33 cellular contexts compared by ENCODE assay signal in genomic region chr6:31531771-31532643, GRCh38. TPM values are rescaled to one million over a fixed set of nuclear protein-coding genes. Genes with fewer than 3 reads are reported as not detected.
DNase-seq lines count a peak whose midpoint lies in the region; ATAC-seq, FAIRE-seq and TF ChIP-seq lines count a peak whose summit lies in the region.
"Had no signal": no experiment of that assay in that cellular context is flagged by ENCODE, and none has a peak within 500 bp of the region (broad histone marks: within the 10 kb centered on the region; RNA-seq: fewer than 3 reads in every experiment).

No MANE protein-coding gene starts in this region.

- no peaks in the 10 kb centered on the region for H3K27me3 ChIP-seq in Loucy (ENCODE audit: insufficient read depth, low read length, poor library complexity, severe bottlenecking)
- no peaks in the 10 kb centered on the region for H3K27me3 ChIP-seq in K562 (ENCODE audit: control insufficient read depth in 2 of 2, insufficient read depth in 2 of 2, low read length in 2 of 2)
- no peaks in the 10 kb centered on the region for H3K27me3 ChIP-seq in MG63
- H3K27me3 ChIP-seq: heart left ventricle, Peyer's patch, SJSA1, spleen, uterus had no signal

- H3K9ac ChIP-seq in Loucy (ENCODE audit: low read depth, low read length, poor library complexity, severe bottlenecking), result no peak overlapping the region
- no peak overlapping the region for H3K9ac ChIP-seq in K562 (ENCODE audit: insufficient read depth in 1 of 2, low read depth in 2 of 2, low read length in 2 of 2)

- no peak for ATAC-seq in stimulated activated naive CD8-positive, alpha-beta T cell treated with anti-CD3 and anti-CD28 coated beads, Interleukin-15, amount 100 ng/mL, for 72 hours
- ATAC-seq in K562, result no peak
- ATAC-seq: activated T-helper 17 cell treated with anti-CD3 and anti-CD28 coated beads, Interleukin-2, amount 50 U/mL, for 72 hours; heart left ventricle; left cardiac atrium; T-cell had no signal

- peak; percentile 63 for FAIRE-seq in K562 (lab: Jason Lieb, UNC)
- FAIRE-seq: TTC549 had no signal

- peaks cover 65% of the 10 kb centered on the region for H3K79me2 ChIP-seq in Loucy (ENCODE audit: insufficient read depth, low read length)
- H3K79me2 ChIP-seq in K562 (ENCODE audit: control insufficient read depth, insufficient read depth, low read length), result peaks cover 38% of the 10 kb centered on the region

- peak; percentile 75 for TF ChIP-seq POLR2A in K562 (conservative IDR thresholded peaks at IDR 0.05)

- peaks cover 30% of the 10 kb centered on the region for H3K4me1 Mint-ChIP-seq in stimulated activated naive CD8-positive, alpha-beta T cell treated with anti-CD3 and anti-CD28 coated beads, Interleukin-15, Interleukin-2, amounts not matched to agents 100 ng/mL and 50 ng/mL, for 24 hours (ENCODE audit: low read depth)
- peaks cover 47% of the 10 kb centered on the region for H3K4me1 Mint-ChIP-seq in stimulated activated naive CD8-positive, alpha-beta T cell treated with anti-CD3 and anti-CD28 coated beads, Interleukin-15, amount 100 ng/mL, for 72 hours

- H3K9me3 Mint-ChIP-seq in stimulated activated naive CD8-positive, alpha-beta T cell treated with anti-CD3 and anti-CD28 coated beads, Interleukin-15, Interleukin-2, amounts not matched to agents 100 ng/mL and 50 ng/mL, for 24 hours, result no peaks in the 10 kb centered on the region
- H3K9me3 Mint-ChIP-seq in stimulated activated naive CD8-positive, alpha-beta T cell treated with anti-CD3 and anti-CD28 coated beads, Interleukin-15, amount 100 ng/mL, for 72 hours, result no peaks in the 10 kb centered on the region
- H3K9me3 Mint-ChIP-seq: activated T-helper 17 cell treated with anti-CD3 and anti-CD28 coated beads, Interleukin-2, amount 50 U/mL, for 72 hours; brain; CD4-positive, CD25-positive, alpha-beta regulatory T cell; memory B cell; T-cell had no signal

- intact Hi-C loops in K562 (cut with micrococcal nuclease), result no loop called here

- H3K4me2 ChIP-seq in Loucy (ENCODE audit: low read depth, low read length, poor library complexity, severe bottlenecking) (peak overlapping the region; percentile 40), K562 (ENCODE audit: insufficient read depth, low read length) (no peak overlapping the region)

- in situ Hi-C loops in K562 (cut with MboI), result loop anchor here (5.0 to 25.0 kb wide), 2 partner anchors 35 to 1430 kb away; partner anchors contain the start of genes BRD2, HLA-DMA and MICB

- peaks cover 76% of the 10 kb centered on the region for H3K36me3 Mint-ChIP-seq in stimulated activated naive CD8-positive, alpha-beta T cell treated with anti-CD3 and anti-CD28 coated beads, Interleukin-15, Interleukin-2, amounts not matched to agents 100 ng/mL and 50 ng/mL, for 24 hours (ENCODE audit: low read depth)

- BruUV-seq in K562 (replicated peaks; lab: Mats Ljungman, UMichigan), result TSS peak; percentile 3

- TF ChIP-seq CTCF in Loucy (conservative IDR thresholded peaks at IDR 0.05; ENCODE audit: low read length) (no peak), K562 (IDR thresholded peaks at IDR 0.05 in 2 of 3, conservative IDR thresholded peaks at IDR 0.05 in 1 of 3; ENCODE audit: insufficient read depth in 2 of 3, low read depth in 1 of 3, low read length in 3 of 3) (no peak)

- peaks cover 80% of the 10 kb centered on the region for H3K36me3 ChIP-seq in Loucy (ENCODE audit: insufficient read depth, low read length)
- H3K36me3 ChIP-seq in K562 (ENCODE audit: control insufficient read depth, insufficient read depth, low read length), result peaks cover 75% of the 10 kb centered on the region
- H3K36me3 ChIP-seq in MG63, result peaks cover 53% of the 10 kb centered on the region
- H3K36me3 ChIP-seq: uterus had no signal

- no peak for TF ChIP-seq RAD21 in K562 (CRISPR knock-in tag; conservative IDR thresholded peaks at IDR 0.05 in 1 of 2, IDR thresholded peaks at IDR 0.05 in 1 of 2)

- H3K9me1 ChIP-seq in K562 (ENCODE audit: control insufficient read depth, insufficient read depth, low read length), result peaks cover 6% of the 10 kb centered on the region

- POLR2A ChIA-PET in K562 (lab: Yijun Ruan, JAX), result interaction anchor here (0.6 to 6.3 kb wide), 23 partner anchors 8 to 1306 kb away, joined by 3 to 107 read pairs (median 4); partner anchors contain the start of genes ATP6V1G2, DDX39B, MICB and NCR3

- H3K4me1 ChIP-seq in Loucy (ENCODE audit: insufficient read depth, low read length, poor library complexity, severe bottlenecking), result peaks cover 30% of the 10 kb centered on the region
- H3K4me1 ChIP-seq in K562 (replicated peaks in 1 of 2; ENCODE audit: control insufficient read depth in 2 of 2, insufficient read depth in 2 of 2, low read length in 2 of 2), result peaks cover 0 to 17% of the 10 kb centered on the region in 2 experiments; a peak in 3 of 5 replicates
- H3K4me1 ChIP-seq: Peyer's patch, uterus had no signal

- CTCF ChIA-PET in K562 (lab: Yijun Ruan, JAX; ENCODE audit: low intra/inter-chr PET ratio), result no interaction called here

- H3K27ac ChIP-seq in K562 (ENCODE audit: extremely low read depth, low read depth, low read length), result peak overlapping the region; percentile 9; the same call in 1 of the 3 replicates
- H3K27ac ChIP-seq: Peyer's patch, SJSA1, thoracic aorta, uterus had no signal

- no peak overlapping the region for H3K4me3 Mint-ChIP-seq in stimulated activated naive CD8-positive, alpha-beta T cell treated with anti-CD3 and anti-CD28 coated beads, Interleukin-15, Interleukin-2, amounts not matched to agents 100 ng/mL and 50 ng/mL, for 24 hours
- no peak overlapping the region for H3K4me3 Mint-ChIP-seq in stimulated activated naive CD8-positive, alpha-beta T cell treated with anti-CD3 and anti-CD28 coated beads, Interleukin-15, amount 100 ng/mL, for 72 hours
- H3K4me3 Mint-ChIP-seq: activated T-helper 17 cell treated with anti-CD3 and anti-CD28 coated beads, Interleukin-2, amount 50 U/mL, for 72 hours; memory B cell; T-cell had no signal

- no peak for DNase-seq in stimulated activated naive CD8-positive, alpha-beta T cell treated with anti-CD3 and anti-CD28 coated beads, Interleukin-15, amount 100 ng/mL, for 72 hours
- DNase-seq in K562 (ENCODE audit: extremely low read depth in 1 of 4, low spot score in 3 of 4) (no peak), MG63 (no peak), kidney glomerular epithelial cell (lab: John Stamatoyannopoulos, UW) (no peak), kidney tubule cell (ENCODE audit: low spot score) (no peak)
- DNase-seq: CD4-positive, CD25-positive, alpha-beta regulatory T cell; heart left ventricle; left cardiac atrium; NCI-H1092; NCI-H187; NCI-H2171 treated with DMSO at 0.1 percent for 48 hours; NCI-H524; NK-92 treated with Interleukin-12 subunit alpha and Interleukin-12 subunit beta, amount 100 ng/mL, for 24 hours; Peyer's patch; retina; spleen; stimulated activated CD4-positive, alpha-beta T cell treated with anti-CD3 and anti-CD28 coated beads, Interleukin-2, amount 100 ng/mL, for 48 hours; stimulated activated naive CD4-positive, alpha-beta T cell; T-cell; uterus had no signal

- no peak for TF ChIP-seq EP300 in K562 (IDR thresholded peaks at IDR 0.05; ENCODE audit: low read length)

- H3F3A ChIP-seq in Loucy (ENCODE audit: low read depth), result peaks cover 2% of the 10 kb centered on the region; the same call in 1 of the 2 replicates

- H4K20me1 ChIP-seq in Loucy (ENCODE audit: insufficient read depth, low read length, poor library complexity, severe bottlenecking) (peaks cover 77% of the 10 kb centered on the region), K562 (replicated peaks; ENCODE audit: control insufficient read depth, insufficient read depth, low read length) (peaks cover 38% of the 10 kb centered on the region)

- no peaks in the 10 kb centered on the region for H3K27me3 Mint-ChIP-seq in stimulated activated naive CD8-positive, alpha-beta T cell treated with anti-CD3 and anti-CD28 coated beads, Interleukin-15, Interleukin-2, amounts not matched to agents 100 ng/mL and 50 ng/mL, for 24 hours
- no peaks in the 10 kb centered on the region for H3K27me3 Mint-ChIP-seq in stimulated activated naive CD8-positive, alpha-beta T cell treated with anti-CD3 and anti-CD28 coated beads, Interleukin-15, amount 100 ng/mL, for 72 hours
- H3K27me3 Mint-ChIP-seq: activated T-helper 17 cell treated with anti-CD3 and anti-CD28 coated beads, Interleukin-2, amount 50 U/mL, for 72 hours; brain; CD4-positive, CD25-positive, alpha-beta regulatory T cell; memory B cell; T-cell had no signal

- H3K9me3 ChIP-seq in Loucy (ENCODE audit: insufficient read depth, low read depth, low read length) (no peaks in the 10 kb centered on the region), K562 (replicated peaks; ENCODE audit: control insufficient read depth, insufficient read depth, low read depth, low read length) (no peaks in the 10 kb centered on the region), MG63 (no peaks in the 10 kb centered on the region)
- H3K9me3 ChIP-seq: heart left ventricle, Peyer's patch, SJSA1, spleen, thoracic aorta, uterus had no signal

- 91% methylated on average over 8 of the region's 9 CpGs for WGBS in K562 (ENCODE audit: insufficient coverage, low coverage, missing lambda C conversion rate)

- H3K9me2 ChIP-seq in Loucy (replicated peaks; ENCODE audit: low read depth, low read length), result no peaks in the 10 kb centered on the region

- no peak overlapping the region for H3K4me3 ChIP-seq in Loucy (ENCODE audit: low read length, poor library complexity, severe bottlenecking)
- H3K4me3 ChIP-seq in K562, result no peak overlapping the region
- no peak overlapping the region for H3K4me3 ChIP-seq in MG63
- H3K4me3 ChIP-seq: heart left ventricle, Peyer's patch, SJSA1, spleen, thoracic aorta, uterus had no signal

- no peak overlapping the region for H2AFZ ChIP-seq in Loucy (ENCODE audit: low read length)
- no peak overlapping the region for H2AFZ ChIP-seq in K562 (ENCODE audit: low read depth, low read length)

- H3K27ac Mint-ChIP-seq in stimulated activated naive CD8-positive, alpha-beta T cell treated with anti-CD3 and anti-CD28 coated beads, Interleukin-15, Interleukin-2, amounts not matched to agents 100 ng/mL and 50 ng/mL, for 24 hours, result peak overlapping the region; percentile 8
- H3K27ac Mint-ChIP-seq in stimulated activated naive CD8-positive, alpha-beta T cell treated with anti-CD3 and anti-CD28 coated beads, Interleukin-15, amount 100 ng/mL, for 72 hours, result peak overlapping the region in 1 of 2 donors; percentile 27
- H3K27ac Mint-ChIP-seq: CD4-positive, CD25-positive, alpha-beta regulatory T cell; memory B cell had no signal

RNA-seq across cellular contexts. Expression of gene MCCD1, which starts 3.2 kb away (rescaled TPM):
- total RNA-seq in K562 (2011; cell fraction: chromatin; rRNA removed; ENCODE audit: low replicate concordance), result not detected in 2 replicates
- total RNA-seq in K562 (2011; cell fraction: nucleolus; rRNA removed), result not detected in 2 replicates
- not detected in 2 replicates for total RNA-seq in K562 (2011; cell fraction: nucleoplasm; rRNA removed)
- total RNA-seq in K562 (2014; rRNA removed), result not detected in 2 replicates
- not detected in 2 replicates for total RNA-seq in K562 (2014; rRNA removed; fragmentation: Illumina TruSeq; extraction: Trizol)
- not detected in 2 replicates for total RNA-seq in K562 (2015; rRNA removed; fragmentation: Illumina TruSeq; extraction: Trizol)
- not detected in 2 replicates for total RNA-seq in K562 (2021)
- not detected in 2 replicates for polyA plus RNA-seq in K562 (2011; rRNA removed)
- polyA plus RNA-seq in K562 (2011; cell fraction: cytosol; rRNA removed), result not detected in 2 replicates
- not detected in 2 replicates for polyA plus RNA-seq in K562 (2011; cell fraction: nucleus; rRNA removed)
- polyA plus RNA-seq in K562 (2012), result 0.11 TPM in 1 of 2 replicates, not detected in the other
- polyA plus RNA-seq in K562 (2014; fragmentation: Illumina TruSeq; extraction: Trizol), result not detected in 2 replicates
- not detected for polyA plus RNA-seq in K562 (2014; fragmentation: Nextera tagmentation; extraction: Ambion mirVana)
- polyA plus RNA-seq in K562 (2014; rRNA removed), result not detected in 2 replicates
- polyA minus RNA-seq in K562 (2011; rRNA and poly(A)+ RNA removed), result not detected in 2 replicates
- polyA minus RNA-seq in K562 (2011; cell fraction: cytosol; rRNA and poly(A)+ RNA removed), result not detected in 2 replicates
- polyA minus RNA-seq in K562 (2011; cell fraction: nucleus; rRNA and poly(A)+ RNA removed), result not detected in 2 replicates
- total RNA-seq in MG63 (2014; rRNA removed; shearing (Covaris generic); ENCODE audit: low replicate concordance), result not detected in 2 replicates
- total RNA-seq: activated T-helper 17 cell treated with anti-CD3 and anti-CD28 coated beads, Interleukin-2, amount 50 U/mL, for 72 hours; CD4-positive, CD25-positive, alpha-beta regulatory T cell; chondrocyte; epithelial cell of proximal tubule; fibroblast of villous mesenchyme; heart left ventricle; left cardiac atrium; LHCN-M2; omental fat pad; Peyer's patch; SJSA1; spleen; T-cell; thoracic aorta; uterus had no signal
- polyA plus RNA-seq: CD4-positive, CD25-positive, alpha-beta regulatory T cell; heart left ventricle; spleen had no signal

RNA-seq across cellular contexts. Expression of gene DDX39B, which starts 9.8 kb away (rescaled TPM):
- total RNA-seq in K562 (2011; cell fraction: chromatin; rRNA removed; ENCODE audit: low replicate concordance), result 951 and 1,610 TPM in 2 replicates
- total RNA-seq in K562 (2011; cell fraction: nucleolus; rRNA removed), result 907 and 916 TPM in 2 replicates
- total RNA-seq in K562 (2011; cell fraction: nucleoplasm; rRNA removed), result 1,013 and 1,191 TPM in 2 replicates
- total RNA-seq in K562 (2014; rRNA removed) (769 and 923 TPM in 2 replicates), K562 (2014; rRNA removed; fragmentation: Illumina TruSeq; extraction: Trizol) (541 and 592 TPM in 2 replicates), K562 (2015; rRNA removed; fragmentation: Illumina TruSeq; extraction: Trizol) (468 and 485 TPM in 2 replicates), K562 (2021) (539 and 597 TPM in 2 replicates)
- polyA plus RNA-seq in K562 (2011; rRNA removed) (665 and 668 TPM in 2 replicates), K562 (2014; fragmentation: Illumina TruSeq; extraction: Trizol) (542 and 628 TPM in 2 replicates), K562 (2014; fragmentation: Nextera tagmentation; extraction: Ambion mirVana) (100 to 1,000 TPM; 479 to 565 TPM), K562 (2014; rRNA removed) (869 and 906 TPM in 2 replicates)
- polyA plus RNA-seq in K562 (2011; cell fraction: cytosol; rRNA removed), result 781 and 900 TPM in 2 replicates
- polyA plus RNA-seq in K562 (2011; cell fraction: nucleus; rRNA removed), result 1,075 and 1,764 TPM in 2 replicates
- polyA plus RNA-seq in K562 (2012), result 515 and 679 TPM in 2 replicates
- 782 and 1,359 TPM in 2 replicates for polyA minus RNA-seq in K562 (2011; rRNA and poly(A)+ RNA removed)
- 345 and 506 TPM in 2 replicates for polyA minus RNA-seq in K562 (2011; cell fraction: cytosol; rRNA and poly(A)+ RNA removed)
- 336 and 420 TPM in 2 replicates for polyA minus RNA-seq in K562 (2011; cell fraction: nucleus; rRNA and poly(A)+ RNA removed)
- 389 and 536 TPM in 2 replicates for total RNA-seq in MG63 (2014; rRNA removed; shearing (Covaris generic); ENCODE audit: low replicate concordance)

RNA-seq across cellular contexts. Expression of gene ATP6V1G2, which starts 14.4 kb away (rescaled TPM):
- 1.9 and 2.5 TPM in 2 replicates for total RNA-seq in K562 (2011; cell fraction: chromatin; rRNA removed; ENCODE audit: low replicate concordance)
- 1.6 and 1.7 TPM in 2 replicates for total RNA-seq in K562 (2011; cell fraction: nucleolus; rRNA removed)
- total RNA-seq in K562 (2011; cell fraction: nucleoplasm; rRNA removed), result 1.5 and 3.5 TPM in 2 replicates
- 0.12 and 0.14 TPM in 2 replicates for total RNA-seq in K562 (2014; rRNA removed)
- 0.29 and 0.32 TPM in 2 replicates for total RNA-seq in K562 (2014; rRNA removed; fragmentation: Illumina TruSeq; extraction: Trizol)
- 0.33 and 0.57 TPM in 2 replicates for total RNA-seq in K562 (2015; rRNA removed; fragmentation: Illumina TruSeq; extraction: Trizol)
- 0.47 and 0.49 TPM in 2 replicates for total RNA-seq in K562 (2021)
- polyA plus RNA-seq in K562 (2011; rRNA removed), result 1.0 and 1.5 TPM in 2 replicates
- 0.81 and 1.3 TPM in 2 replicates for polyA plus RNA-seq in K562 (2011; cell fraction: cytosol; rRNA removed)
- polyA plus RNA-seq in K562 (2011; cell fraction: nucleus; rRNA removed), result 1.6 and 1.9 TPM in 2 replicates
- polyA plus RNA-seq in K562 (2012), result 0.68 and 0.72 TPM in 2 replicates
- 0.55 and 1.1 TPM in 2 replicates for polyA plus RNA-seq in K562 (2014; fragmentation: Illumina TruSeq; extraction: Trizol)
- under 1 TPM; 0.15 to 0.17 TPM for polyA plus RNA-seq in K562 (2014; fragmentation: Nextera tagmentation; extraction: Ambion mirVana)
- polyA plus RNA-seq in K562 (2014; rRNA removed), result 0.38 and 0.78 TPM in 2 replicates
- polyA minus RNA-seq in K562 (2011; rRNA and poly(A)+ RNA removed), result 0.28 and 0.60 TPM in 2 replicates
- polyA minus RNA-seq in K562 (2011; cell fraction: cytosol; rRNA and poly(A)+ RNA removed), result not detected in 2 replicates
- 0.44 TPM in 1 of 2 replicates, not detected in the other for polyA minus RNA-seq in K562 (2011; cell fraction: nucleus; rRNA and poly(A)+ RNA removed)
- 2.1 and 3.4 TPM in 2 replicates for total RNA-seq in MG63 (2014; rRNA removed; shearing (Covaris generic); ENCODE audit: low replicate concordance)
- total RNA-seq: Peyer's patch had no signal

RNA-seq across cellular contexts. Expression of gene NFKBIL1, which starts 15.4 kb away (rescaled TPM):
- total RNA-seq in K562 (2011; cell fraction: chromatin; rRNA removed; ENCODE audit: low replicate concordance), result 6.9 and 18.5 TPM in 2 replicates
- 18.0 and 22.0 TPM in 2 replicates for total RNA-seq in K562 (2011; cell fraction: nucleolus; rRNA removed)
- total RNA-seq in K562 (2011; cell fraction: nucleoplasm; rRNA removed), result 8.6 and 12.2 TPM in 2 replicates
- 32.9 and 33.1 TPM in 2 replicates for total RNA-seq in K562 (2014; rRNA removed)
- 5.8 and 7.6 TPM in 2 replicates for total RNA-seq in K562 (2014; rRNA removed; fragmentation: Illumina TruSeq; extraction: Trizol)
- total RNA-seq in K562 (2015; rRNA removed; fragmentation: Illumina TruSeq; extraction: Trizol), result 17.0 and 18.1 TPM in 2 replicates
- 24.7 and 28.7 TPM in 2 replicates for total RNA-seq in K562 (2021)
- 5.7 and 9.0 TPM in 2 replicates for polyA plus RNA-seq in K562 (2011; rRNA removed)
- 14.1 and 38.6 TPM in 2 replicates for polyA plus RNA-seq in K562 (2011; cell fraction: cytosol; rRNA removed)
- 22.5 and 31.4 TPM in 2 replicates for polyA plus RNA-seq in K562 (2011; cell fraction: nucleus; rRNA removed)
- polyA plus RNA-seq in K562 (2012), result 16.3 and 46.1 TPM in 2 replicates
- polyA plus RNA-seq in K562 (2014; fragmentation: Illumina TruSeq; extraction: Trizol), result 4.3 and 14.0 TPM in 2 replicates
- under 1 TPM; 0.49 to 0.59 TPM for polyA plus RNA-seq in K562 (2014; fragmentation: Nextera tagmentation; extraction: Ambion mirVana)
- 26.6 and 32.6 TPM in 2 replicates for polyA plus RNA-seq in K562 (2014; rRNA removed)
- polyA minus RNA-seq in K562 (2011; rRNA and poly(A)+ RNA removed), result 2.6 and 2.7 TPM in 2 replicates
- polyA minus RNA-seq in K562 (2011; cell fraction: cytosol; rRNA and poly(A)+ RNA removed), result 9.0 and 12.8 TPM in 2 replicates
- 6.3 and 8.0 TPM in 2 replicates for polyA minus RNA-seq in K562 (2011; cell fraction: nucleus; rRNA and poly(A)+ RNA removed)
- total RNA-seq in MG63 (2014; rRNA removed; shearing (Covaris generic); ENCODE audit: low replicate concordance), result 19.7 and 29.3 TPM in 2 replicates

RNA-seq across cellular contexts. Expression of gene MICB, which starts 34.1 kb away (rescaled TPM):
- total RNA-seq in K562 (2011; cell fraction: chromatin; rRNA removed; ENCODE audit: low replicate concordance), result 34.9 and 52.1 TPM in 2 replicates
- 45.0 and 45.7 TPM in 2 replicates for total RNA-seq in K562 (2011; cell fraction: nucleolus; rRNA removed)
- 44.4 and 50.8 TPM in 2 replicates for total RNA-seq in K562 (2011; cell fraction: nucleoplasm; rRNA removed)
- 18.5 and 21.8 TPM in 2 replicates for total RNA-seq in K562 (2014; rRNA removed)
- total RNA-seq in K562 (2014; rRNA removed; fragmentation: Illumina TruSeq; extraction: Trizol), result 16.5 and 18.8 TPM in 2 replicates
- total RNA-seq in K562 (2015; rRNA removed; fragmentation: Illumina TruSeq; extraction: Trizol), result 19.8 and 20.6 TPM in 2 replicates
- 21.0 and 23.2 TPM in 2 replicates for total RNA-seq in K562 (2021)
- 25.0 and 32.6 TPM in 2 replicates for polyA plus RNA-seq in K562 (2011; rRNA removed)
- polyA plus RNA-seq in K562 (2011; cell fraction: cytosol; rRNA removed), result 32.5 and 47.5 TPM in 2 replicates
- 29.0 and 29.3 TPM in 2 replicates for polyA plus RNA-seq in K562 (2011; cell fraction: nucleus; rRNA removed)
- 16.5 and 30.9 TPM in 2 replicates for polyA plus RNA-seq in K562 (2012)
- polyA plus RNA-seq in K562 (2014; fragmentation: Illumina TruSeq; extraction: Trizol), result 27.7 and 34.5 TPM in 2 replicates
- 10 to 100 TPM; 13.3 to 18.9 TPM for polyA plus RNA-seq in K562 (2014; fragmentation: Nextera tagmentation; extraction: Ambion mirVana)
- polyA plus RNA-seq in K562 (2014; rRNA removed), result 21.5 and 24.0 TPM in 2 replicates
- polyA minus RNA-seq in K562 (2011; rRNA and poly(A)+ RNA removed), result 37.4 and 40.1 TPM in 2 replicates
- polyA minus RNA-seq in K562 (2011; cell fraction: cytosol; rRNA and poly(A)+ RNA removed), result 21.2 and 28.8 TPM in 2 replicates
- polyA minus RNA-seq in K562 (2011; cell fraction: nucleus; rRNA and poly(A)+ RNA removed), result 6.1 and 9.4 TPM in 2 replicates
- total RNA-seq in MG63 (2014; rRNA removed; shearing (Covaris generic); ENCODE audit: low replicate concordance), result 13.1 and 17.6 TPM in 2 replicates
